ENCODE assay signal across 9 cellular contexts in the genomic region with DNA sequence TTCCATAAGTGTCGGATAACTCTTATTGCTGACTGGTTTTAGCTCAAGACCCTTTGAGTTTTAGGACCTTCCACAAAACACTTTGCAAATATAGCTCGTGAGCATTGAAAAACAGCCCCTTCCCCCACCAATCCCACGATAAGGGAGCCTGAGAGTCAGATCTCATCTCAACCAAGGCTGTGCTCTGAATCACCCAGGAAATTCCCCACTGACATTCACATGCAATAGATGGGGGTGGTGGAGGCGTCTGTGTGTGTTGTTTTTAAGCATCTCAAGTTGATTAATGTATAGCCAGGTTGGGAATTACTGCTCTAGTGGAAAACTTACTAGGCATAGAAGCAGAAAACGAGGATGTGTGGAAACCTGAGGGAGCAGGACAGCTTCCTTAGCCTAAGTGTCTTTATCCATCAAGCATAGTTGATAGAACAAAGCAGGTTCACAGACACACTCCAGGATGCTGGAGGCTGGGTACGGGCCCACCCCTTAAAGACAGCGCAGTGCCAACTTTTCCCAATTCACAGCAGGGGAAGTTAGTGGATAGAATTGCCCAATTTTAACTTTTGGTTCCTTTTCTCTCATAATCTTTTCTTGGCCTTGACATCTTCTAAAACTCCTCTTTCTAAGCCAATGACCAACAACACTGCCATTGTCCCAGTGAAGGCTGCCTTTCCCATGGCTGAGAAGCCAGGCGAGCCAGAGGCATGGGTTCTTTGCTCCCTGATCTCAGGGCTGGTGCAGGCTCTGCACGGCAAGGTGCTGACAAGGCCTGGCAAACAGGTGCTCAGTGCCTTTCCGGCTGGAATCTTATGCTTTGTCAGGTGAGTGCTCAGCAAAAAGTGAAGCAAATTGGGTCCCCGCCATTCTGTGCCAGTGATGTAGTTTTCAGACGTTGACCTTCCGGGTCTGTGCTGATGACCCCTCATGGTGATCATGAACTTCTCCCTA.
A peak's percentile ranks its signal among the peaks of the same experiment; 100 is the strongest.
DNase-seq lines count a peak whose midpoint lies in the region; ATAC-seq, FAIRE-seq and TF ChIP-seq lines count a peak whose summit lies in the region.
"Had no signal": no experiment of that assay in that cellular context is flagged by ENCODE, and none has a peak within 500 bp of the region (broad histone marks: within the 10 kb centered on the region; RNA-seq: fewer than 3 reads in every experiment).

No MANE protein-coding gene starts in this region.

- no peaks in the 10 kb centered on the region for H3K4me1 ChIP-seq in mucosa of descending colon (ENCODE audit: low read depth)

- no peak overlapping the region for H3K27ac Mint-ChIP-seq in effector memory CD8-positive, alpha-beta T cell
- H3K27ac Mint-ChIP-seq: IgD-negative memory B cell had no signal

- peak; percentile 52 for ATAC-seq in GM19324 (IDR thresholded peaks at IDR 0.05; ENCODE audit: low FRiP score, unreplicated experiment)
- ATAC-seq in HG03139 (IDR thresholded peaks at IDR 0.05; ENCODE audit: unreplicated experiment) = peak; percentile 55
- no peak for ATAC-seq in mucosa of descending colon
- ATAC-seq in effector memory CD8-positive, alpha-beta T cell (replicated peaks) = no peak

- no peak for FAIRE-seq in HTR-8/SVneo (lab: Jason Lieb, UNC)
- FAIRE-seq: pancreas had no signal

- no peak overlapping the region for H3K4me3 ChIP-seq in mucosa of descending colon
- H3K4me3 ChIP-seq: pancreas had no signal

- no peaks in the 10 kb centered on the region for H3K4me1 Mint-ChIP-seq in effector memory CD8-positive, alpha-beta T cell (ENCODE audit: low read depth in 2 of 2)

- H3K9me3 Mint-ChIP-seq in effector memory CD8-positive, alpha-beta T cell = no peaks in the 10 kb centered on the region

- intact Hi-C loops in mucosa of descending colon (cut with DNase I, micrococcal nuclease) = no loop called here

- TF ChIP-seq CTCF in mucosa of descending colon (IDR thresholded peaks at IDR 0.05) = no peak

- H3K9me3 ChIP-seq in mucosa of descending colon = peaks cover 10% of the 10 kb centered on the region
- H3K9me3 ChIP-seq: pancreas had no signal

- no peaks in the 10 kb centered on the region for H3K36me3 Mint-ChIP-seq in effector memory CD8-positive, alpha-beta T cell (ENCODE audit: insufficient read depth)

- H3K36me3 ChIP-seq in mucosa of descending colon (ENCODE audit: low read depth) = no peaks in the 10 kb centered on the region
- H3K36me3 ChIP-seq: pancreas had no signal

- no peak overlapping the region for H3K4me3 Mint-ChIP-seq in effector memory CD8-positive, alpha-beta T cell

- peak; percentile 37 for DNase-seq in activated naive CD8-positive, alpha-beta T cell treated with anti-CD3 and anti-CD28 coated beads, Interleukin-2, amount 50 U/mL, for 16 hours (ENCODE audit: low read depth, low spot score)
- peak; percentile 22 for DNase-seq in stimulated activated CD8-positive, alpha-beta memory T cell treated with anti-CD3 and anti-CD28 coated beads, Interleukin-12 subunit alpha, Interleukin-12 subunit beta, amount 100 ng/mL, for 24 hours (ENCODE audit: extremely low read depth)
- DNase-seq in mucosa of descending colon = no peak
- DNase-seq in effector memory CD8-positive, alpha-beta T cell = no peak
- no peak for DNase-seq in HTR-8/SVneo (ENCODE audit: insufficient read length, low spot score)

- peaks cover 0 to 10% of the 10 kb centered on the region in 2 donors for H3K27me3 Mint-ChIP-seq in effector memory CD8-positive, alpha-beta T cell
- H3K27me3 Mint-ChIP-seq: IgD-negative memory B cell had no signal

Comparison
In these comparisons a context has a peak if more than half of its experiments do, and no peak if none do; other contexts are left out.
1. ATAC-seq: peak in GM19324 (single experiment) and HG03139 (single experiment); none in mucosa of descending colon (single experiment) and effector memory CD8-positive, alpha-beta T cell (single experiment).
2. DNase-seq: peak in activated naive CD8-positive, alpha-beta T cell treated with anti-CD3 and anti-CD28 coated beads, Interleukin-2, amount 50 U/mL, for 16 hours (single experiment) and stimulated activated CD8-positive, alpha-beta memory T cell treated with anti-CD3 and anti-CD28 coated beads, Interleukin-12 subunit alpha, Interleukin-12 subunit beta, amount 100 ng/mL, for 24 hours (single experiment); none in mucosa of descending colon (0 of 3), effector memory CD8-positive, alpha-beta T cell (0 of 3) and HTR-8/SVneo (single experiment).